ENCODE assay signal across 1 cellular context in genomic region chr18:57629399-57629798, GRCh38.
TF ChIP-seq lines count a peak whose summit lies in the region.

No MANE protein-coding gene starts in this region.

TF ChIP-seq in SK-N-SH treated with all-trans-retinoic acid at 6 μM for 48 hours, 23 proteins besides CTCF, POLR2A, EP300 and RAD21 (continued from another document):
- TF ChIP-seq ISL1 (CRISPR knock-in tag; IDR thresholded peaks at IDR 0.05) (no peak), RARB (CRISPR knock-in tag; IDR thresholded peaks at IDR 0.05) (no peak), CSRNP3 (CRISPR knock-in tag; IDR thresholded peaks at IDR 0.05) (no peak), ARNTL (CRISPR knock-in tag; IDR thresholded peaks at IDR 0.05; ENCODE audit: borderline replicate concordance, low read depth) (no peak), TOX (CRISPR knock-in tag; IDR thresholded peaks at IDR 0.05; ENCODE audit: borderline replicate concordance) (no peak), ZFP30 (CRISPR knock-in tag; IDR thresholded peaks at IDR 0.05) (no peak), SNAI2 (CRISPR knock-in tag; IDR thresholded peaks at IDR 0.05) (no peak), ESRRG (CRISPR knock-in tag; IDR thresholded peaks at IDR 0.05) (no peak), GLIS3 (CRISPR knock-in tag; IDR thresholded peaks at IDR 0.05) (no peak)
- TF ChIP-seq, protein P1, sequence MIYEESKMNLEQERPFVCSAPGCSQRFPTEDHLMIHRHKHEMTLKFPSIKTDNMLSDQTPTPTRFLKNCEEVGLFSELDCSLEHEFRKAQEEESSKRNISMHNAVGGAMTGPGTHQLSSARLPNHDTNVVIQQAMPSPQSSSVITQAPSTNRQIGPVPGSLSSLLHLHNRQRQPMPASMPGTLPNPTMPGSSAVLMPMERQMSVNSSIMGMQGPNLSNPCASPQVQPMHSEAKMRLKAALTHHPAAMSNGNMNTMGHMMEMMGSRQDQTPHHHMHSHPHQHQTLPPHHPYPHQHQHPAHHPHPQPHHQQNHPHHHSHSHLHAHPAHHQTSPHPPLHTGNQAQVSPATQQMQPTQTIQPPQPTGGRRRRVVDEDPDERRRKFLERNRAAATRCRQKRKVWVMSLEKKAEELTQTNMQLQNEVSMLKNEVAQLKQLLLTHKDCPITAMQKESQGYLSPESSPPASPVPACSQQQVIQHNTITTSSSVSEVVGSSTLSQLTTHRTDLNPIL (CRISPR knock-in tag; IDR thresholded peaks at IDR 0.05; ENCODE audit: low read depth) = no peak
- TF ChIP-seq, protein P2, sequence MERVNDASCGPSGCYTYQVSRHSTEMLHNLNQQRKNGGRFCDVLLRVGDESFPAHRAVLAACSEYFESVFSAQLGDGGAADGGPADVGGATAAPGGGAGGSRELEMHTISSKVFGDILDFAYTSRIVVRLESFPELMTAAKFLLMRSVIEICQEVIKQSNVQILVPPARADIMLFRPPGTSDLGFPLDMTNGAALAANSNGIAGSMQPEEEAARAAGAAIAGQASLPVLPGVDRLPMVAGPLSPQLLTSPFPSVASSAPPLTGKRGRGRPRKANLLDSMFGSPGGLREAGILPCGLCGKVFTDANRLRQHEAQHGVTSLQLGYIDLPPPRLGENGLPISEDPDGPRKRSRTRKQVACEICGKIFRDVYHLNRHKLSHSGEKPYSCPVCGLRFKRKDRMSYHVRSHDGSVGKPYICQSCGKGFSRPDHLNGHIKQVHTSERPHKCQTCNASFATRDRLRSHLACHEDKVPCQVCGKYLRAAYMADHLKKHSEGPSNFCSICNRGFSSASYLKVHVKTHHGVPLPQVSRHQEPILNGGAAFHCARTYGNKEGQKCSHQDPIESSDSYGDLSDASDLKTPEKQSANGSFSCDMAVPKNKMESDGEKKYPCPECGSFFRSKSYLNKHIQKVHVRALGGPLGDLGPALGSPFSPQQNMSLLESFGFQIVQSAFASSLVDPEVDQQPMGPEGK (CRISPR knock-in tag; IDR thresholded peaks at IDR 0.05; ENCODE audit: borderline replicate concordance) = no peak
